Comparison of ENCODE assay signal across 14 cellular contexts in the genomic region with DNA sequence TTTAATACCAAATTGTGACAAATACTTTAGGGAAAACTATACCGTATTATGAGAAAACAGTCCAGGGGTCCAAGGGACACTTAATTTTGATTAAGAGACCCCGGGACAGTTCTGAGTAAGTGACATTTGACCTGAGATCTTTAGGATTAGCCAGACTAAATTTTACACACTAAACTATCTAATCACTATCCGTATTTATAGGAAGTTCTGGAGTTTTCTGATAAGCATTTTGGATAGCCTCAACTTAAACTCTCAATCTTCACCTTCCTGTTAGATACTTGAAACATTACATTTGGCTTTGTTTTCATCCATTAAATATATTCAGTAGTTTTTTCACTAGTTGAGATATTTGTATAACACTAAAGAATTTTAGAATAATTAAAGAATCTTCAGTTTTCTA. TPM values are rescaled to one million over a fixed set of nuclear protein-coding genes. Genes with fewer than 3 reads are reported as not detected.
A peak's percentile ranks its signal among the peaks of the same experiment; 100 is the strongest.
DNase-seq lines count a peak whose midpoint lies in the region; ATAC-seq and TF ChIP-seq lines count a peak whose summit lies in the region.
"Had no signal": no experiment of that assay in that cellular context is flagged by ENCODE, and none has a peak within 500 bp of the region (broad histone marks: within the 10 kb centered on the region; RNA-seq: fewer than 3 reads in every experiment).

No MANE protein-coding gene starts in this region.

- H3K9ac ChIP-seq in OCI-LY1 (ENCODE audit: low read length) = peak overlapping the region; percentile 42

- ATAC-seq in activated T-cell treated with anti-CD3 and anti-CD28 coated beads, Interleukin-2, amount 50 U/mL, for 72 hours (replicated peaks in 1 of 2) = no peak
- no peak for ATAC-seq in activated naive CD8-positive, alpha-beta T cell treated with anti-CD3 and anti-CD28 coated beads, Interleukin-2, amount 10 ng/mL, durations not matched to agents 7 days and 5 days (ENCODE audit: low read depth)
- ATAC-seq in stimulated activated naive B cell treated with anti-CD40 and anti-IgM and Interleukin-4, amounts not matched to agents 10 μg/mL and 1 μg/mL and 100 μg/mL, for 72 hours (replicated peaks) = no peak
- ATAC-seq in HG02642 (IDR thresholded peaks at IDR 0.05; ENCODE audit: poor library complexity, unreplicated experiment) = no peak
- ATAC-seq: left ventricle myocardium superior had no signal

- H3K4me1 ChIP-seq in OCI-LY1 (ENCODE audit: insufficient read depth, low read length, severe bottlenecking) = peaks cover 68% of the 10 kb centered on the region
- H3K4me1 ChIP-seq: ascending aorta had no signal

- peak overlapping the region; percentile 37 to 84 for H3K4me3 Mint-ChIP-seq in activated T-cell treated with anti-CD3 and anti-CD28 coated beads, Interleukin-2, amount 50 U/mL, for 72 hours
- peak overlapping the region; percentile 58 for H3K4me3 Mint-ChIP-seq in activated naive CD8-positive, alpha-beta T cell treated with anti-CD3 and anti-CD28 coated beads, Interleukin-2, amount 10 ng/mL, durations not matched to agents 7 days and 5 days
- H3K4me3 Mint-ChIP-seq in stimulated activated naive B cell treated with anti-CD40 and anti-IgM and Interleukin-4, amounts not matched to agents 10 μg/mL and 1 μg/mL and 100 μg/mL, for 72 hours = peak overlapping the region; percentile 77 to 78

- in situ Hi-C loops in ACHN (cut with HindIII; ENCODE audit: low pct_ligation_motif_present, low pct_unique_long_range_greater_than_20kb, low sequenced_read_pairs) = no loop called here

- H3K27me3 Mint-ChIP-seq in activated T-cell treated with anti-CD3 and anti-CD28 coated beads, Interleukin-2, amount 50 U/mL, for 72 hours (ENCODE audit: low read depth) = no peaks in the 10 kb centered on the region
- H3K27me3 Mint-ChIP-seq in activated naive CD8-positive, alpha-beta T cell treated with anti-CD3 and anti-CD28 coated beads, Interleukin-2, amount 10 ng/mL, durations not matched to agents 7 days and 5 days = no peaks in the 10 kb centered on the region
- H3K27me3 Mint-ChIP-seq in stimulated activated naive B cell treated with anti-CD40 and anti-IgM and Interleukin-4, amounts not matched to agents 10 μg/mL and 1 μg/mL and 100 μg/mL, for 72 hours = no peaks in the 10 kb centered on the region
- H3K27me3 Mint-ChIP-seq: progenitor cell of endocrine pancreas had no signal

- H3K9me3 Mint-ChIP-seq in activated T-cell treated with anti-CD3 and anti-CD28 coated beads, Interleukin-2, amount 50 U/mL, for 72 hours = no peaks in the 10 kb centered on the region
- peaks cover 2% of the 10 kb centered on the region for H3K9me3 Mint-ChIP-seq in activated naive CD8-positive, alpha-beta T cell treated with anti-CD3 and anti-CD28 coated beads, Interleukin-2, amount 10 ng/mL, durations not matched to agents 7 days and 5 days
- peaks cover 0 to under 1% of the 10 kb centered on the region in 2 donors for H3K9me3 Mint-ChIP-seq in stimulated activated naive B cell treated with anti-CD40 and anti-IgM and Interleukin-4, amounts not matched to agents 10 μg/mL and 1 μg/mL and 100 μg/mL, for 72 hours

- peak overlapping the region; percentile 80 for H3K27ac ChIP-seq in OCI-LY1 (ENCODE audit: low read depth, low read length, poor library complexity, severe bottlenecking)
- H3K27ac ChIP-seq: ascending aorta, WERI-Rb-1 had no signal

- no peak for DNase-seq in activated T-cell treated with anti-CD3 and anti-CD28 coated beads, Interleukin-2, amount 50 U/mL, for 72 hours
- DNase-seq in activated T-cell treated with anti-CD3 and anti-CD28 coated beads, Interleukin-2, amount 50 U/mL, for 48 hours = no peak
- DNase-seq in activated naive CD8-positive, alpha-beta T cell treated with anti-CD3 and anti-CD28 coated beads, Interleukin-2, amount 10 ng/mL, durations not matched to agents 7 days and 5 days = no peak
- no peak for DNase-seq in stimulated activated naive B cell treated with anti-CD40 and anti-IgM and Interleukin-4, amounts not matched to agents 10 μg/mL and 1 μg/mL and 100 μg/mL, for 72 hours
- no peak for DNase-seq in NCI-H1930 (lab: John Stamatoyannopoulos, UW)
- no peak for DNase-seq in ACHN
- DNase-seq: left ventricle myocardium superior, NCI-H1417 treated with DMSO at 0.1 percent for 48 hours, NCI-H226, WERI-Rb-1 had no signal

- no peaks in the 10 kb centered on the region for H3K9me2 ChIP-seq in OCI-LY1 (ENCODE audit: low read depth, low read length)

- H3K36me3 Mint-ChIP-seq in activated T-cell treated with anti-CD3 and anti-CD28 coated beads, Interleukin-2, amount 50 U/mL, for 72 hours (ENCODE audit: insufficient read depth in 2 of 2) = peaks cover 19 to 29% of the 10 kb centered on the region in 2 donors
- H3K36me3 Mint-ChIP-seq in activated naive CD8-positive, alpha-beta T cell treated with anti-CD3 and anti-CD28 coated beads, Interleukin-2, amount 10 ng/mL, durations not matched to agents 7 days and 5 days = peaks cover 68% of the 10 kb centered on the region
- peaks cover 59 to 70% of the 10 kb centered on the region in 2 donors for H3K36me3 Mint-ChIP-seq in stimulated activated naive B cell treated with anti-CD40 and anti-IgM and Interleukin-4, amounts not matched to agents 10 μg/mL and 1 μg/mL and 100 μg/mL, for 72 hours

- peak overlapping the region; percentile 44 for H3K4me3 ChIP-seq in OCI-LY1 (ENCODE audit: low read depth, low read length, poor library complexity, severe bottlenecking)
- H3K4me3 ChIP-seq: ascending aorta had no signal

- peak overlapping the region; percentile 75 for H3K27ac Mint-ChIP-seq in activated T-cell treated with anti-CD3 and anti-CD28 coated beads, Interleukin-2, amount 50 U/mL, for 72 hours
- peak overlapping the region; percentile 59 for H3K27ac Mint-ChIP-seq in activated naive CD8-positive, alpha-beta T cell treated with anti-CD3 and anti-CD28 coated beads, Interleukin-2, amount 10 ng/mL, durations not matched to agents 7 days and 5 days
- H3K27ac Mint-ChIP-seq in stimulated activated naive B cell treated with anti-CD40 and anti-IgM and Interleukin-4, amounts not matched to agents 10 μg/mL and 1 μg/mL and 100 μg/mL, for 72 hours = peak overlapping the region; percentile 88
- H3K27ac Mint-ChIP-seq: progenitor cell of endocrine pancreas had no signal

- H4K20me1 ChIP-seq in OCI-LY1 (ENCODE audit: insufficient read depth, low read length) = no peaks in the 10 kb centered on the region

- H3K36me3 ChIP-seq in OCI-LY1 (ENCODE audit: insufficient read depth, low read length) = peaks cover 75% of the 10 kb centered on the region
- H3K36me3 ChIP-seq: ascending aorta, WERI-Rb-1 had no signal

- H3K79me2 ChIP-seq in OCI-LY1 (ENCODE audit: insufficient read depth, low read length) = peaks cover 41% of the 10 kb centered on the region

- H3K9me3 ChIP-seq in OCI-LY1 (ENCODE audit: low read length) = no peaks in the 10 kb centered on the region; the same call in 1 of the 2 replicates
- H3K9me3 ChIP-seq: ascending aorta had no signal

- H3F3A ChIP-seq in OCI-LY1 (ENCODE audit: insufficient read depth, low read length) = no peaks in the 10 kb centered on the region

- H2AFZ ChIP-seq in OCI-LY1 (ENCODE audit: low read length) = no peak overlapping the region

- no peaks in the 10 kb centered on the region for H3K27me3 ChIP-seq in OCI-LY1 (ENCODE audit: insufficient read depth, low read length)
- H3K27me3 ChIP-seq: ascending aorta had no signal

- H3K4me2 ChIP-seq in OCI-LY1 (ENCODE audit: low read length) = peak overlapping the region; percentile 71

- no peak for TF ChIP-seq CTCF in OCI-LY1 (IDR thresholded peaks at IDR 0.05; ENCODE audit: low read length)

- H3K4me1 Mint-ChIP-seq in activated T-cell treated with anti-CD3 and anti-CD28 coated beads, Interleukin-2, amount 50 U/mL, for 72 hours (ENCODE audit: low read depth) = peaks cover 83% of the 10 kb centered on the region
- peaks cover 49% of the 10 kb centered on the region for H3K4me1 Mint-ChIP-seq in activated naive CD8-positive, alpha-beta T cell treated with anti-CD3 and anti-CD28 coated beads, Interleukin-2, amount 10 ng/mL, durations not matched to agents 7 days and 5 days
- peaks cover 31 to 72% of the 10 kb centered on the region in 2 donors for H3K4me1 Mint-ChIP-seq in stimulated activated naive B cell treated with anti-CD40 and anti-IgM and Interleukin-4, amounts not matched to agents 10 μg/mL and 1 μg/mL and 100 μg/mL, for 72 hours

- POLR2A ChIA-PET in activated naive CD8-positive, alpha-beta T cell treated with anti-CD3 and anti-CD28 coated beads, Interleukin-2, amount 10 ng/mL, durations not matched to agents 7 days and 5 days (lab: Charles Lee) = interaction anchor here (0.8 to 1.0 kb wide), 2 partner anchors 9 to 298 kb away, joined by 3 read pairs; partner anchors contain the start of gene HBP1

RNA-seq across cellular contexts. Expression of gene PIK3CG, which starts 5.4 kb away (rescaled TPM):
- 10 to 100 TPM; 10.2 to 18.7 TPM for total RNA-seq in activated T-cell treated with anti-CD3 and anti-CD28 coated beads, Interleukin-2, amount 50 U/mL, for 72 hours
- total RNA-seq in activated naive CD8-positive, alpha-beta T cell treated with anti-CD3 and anti-CD28 coated beads, Interleukin-2, amount 10 ng/mL, durations not matched to agents 7 days and 5 days = 10 to 100 TPM; 54.1 to 55.9 TPM
- total RNA-seq: progenitor cell of endocrine pancreas had no signal
